Comparison of ENCODE assay signal across 14 cellular contexts in genomic region chr10:66586073-66586472, GRCh38.
DNase-seq lines count a peak whose midpoint lies in the region; ATAC-seq, FAIRE-seq and TF ChIP-seq lines count a peak whose summit lies in the region.
"Had no signal": no experiment of that assay in that cellular context is flagged by ENCODE, and none has a peak within 500 bp of the region (broad histone marks: within the 10 kb centered on the region; RNA-seq: fewer than 3 reads in every experiment).

No MANE protein-coding gene starts in this region.

- no peaks in the 10 kb centered on the region for H3K9me3 ChIP-seq in IMR-90 (ENCODE audit: control insufficient read depth, insufficient read depth, low read length)
- no peaks in the 10 kb centered on the region for H3K9me3 ChIP-seq in keratinocyte (ENCODE audit: control insufficient read depth, low read depth, low read length)
- H3K9me3 ChIP-seq in CD4-positive, alpha-beta T cell (ENCODE audit: control insufficient read depth, low read length) = no peaks in the 10 kb centered on the region
- H3K9me3 ChIP-seq: HAP-1, thyroid gland had no signal

- H3K23ac ChIP-seq in IMR-90 (ENCODE audit: low read depth, low read length) = no peak overlapping the region

- H2BK20ac ChIP-seq in IMR-90 (ENCODE audit: low read depth, low read length) = no peak overlapping the region

- no peak overlapping the region for H3K18ac ChIP-seq in IMR-90 (ENCODE audit: low read depth, low read length)

- H3K9me3 Mint-ChIP-seq in activated T-helper 17 cell treated with anti-CD3 and anti-CD28 coated beads, Interleukin-2, amount 50 U/mL, for 72 hours = no peaks in the 10 kb centered on the region
- peaks cover 2% of the 10 kb centered on the region for H3K9me3 Mint-ChIP-seq in CD4-positive, alpha-beta T cell
- H3K9me3 Mint-ChIP-seq: activated CD4-positive, alpha-beta T cell treated with anti-CD3 and anti-CD28 coated beads, Interleukin-2, amount 10 ng/mL, durations not matched to agents 7 days and 5 days had no signal

- H4K20me1 ChIP-seq in IMR-90 (ENCODE audit: insufficient read depth, low read length) (no peaks in the 10 kb centered on the region), keratinocyte (ENCODE audit: control insufficient read depth, extremely low read depth, insufficient read depth, low read length) (no peaks in the 10 kb centered on the region)

- no TSS peak for BruUV-seq in IMR-90 (replicated peaks; lab: Mats Ljungman, UMichigan)

- no peak overlapping the region for H4K5ac ChIP-seq in IMR-90 (ENCODE audit: low read depth, low read length)

- H3K4me2 ChIP-seq in IMR-90 (ENCODE audit: low read depth, low read length) (no peak overlapping the region), keratinocyte (ENCODE audit: control insufficient read depth, extremely low read depth, insufficient read depth, low read depth, low read length) (no peak overlapping the region)

- no peak overlapping the region for H3K4me3 Mint-ChIP-seq in activated T-helper 17 cell treated with anti-CD3 and anti-CD28 coated beads, Interleukin-2, amount 50 U/mL, for 72 hours
- no peak overlapping the region for H3K4me3 Mint-ChIP-seq in CD4-positive, alpha-beta T cell
- H3K4me3 Mint-ChIP-seq: activated CD4-positive, alpha-beta T cell treated with anti-CD3 and anti-CD28 coated beads, Interleukin-2, amount 10 ng/mL, durations not matched to agents 7 days and 5 days; memory B cell had no signal

- TF ChIP-seq RAD21 in IMR-90 (IDR thresholded peaks at IDR 0.05; ENCODE audit: low read length) = peak; percentile 55

- no peak overlapping the region for H3K4ac ChIP-seq in IMR-90 (ENCODE audit: low read depth, low read length)

- peak; percentile 1 for DNase-seq in AG10803 (ENCODE audit: low read depth)
- DNase-seq in IMR-90 = peak; percentile 35
- peak; percentile 5 for DNase-seq in astrocyte of the cerebellum (ENCODE audit: low read depth)
- no peak for DNase-seq in keratinocyte (ENCODE audit: low read depth, low spot score)
- no peak for DNase-seq in foreskin melanocyte
- no peak for DNase-seq in CD4-positive, alpha-beta T cell
- DNase-seq: activated CD4-positive, alpha-beta T cell treated with anti-CD3 and anti-CD28 coated beads, Interleukin-2, amount 10 ng/mL, durations not matched to agents 7 days and 5 days; dermis blood vessel endothelial cell; thyroid gland had no signal

- H3K14ac ChIP-seq in IMR-90 (replicated peaks; ENCODE audit: low read depth, low read length) = no peak overlapping the region

- intact Hi-C loops in IMR-90 (cut with micrococcal nuclease) = loop anchor here (1.0 to 10.0 kb wide), 2 partner anchors 345 to 939 kb away; no protein-coding TSS in a partner anchor
- intact Hi-C loops in CD4-positive, alpha-beta T cell (cut with DNase I, micrococcal nuclease) = no loop called here

- WGBS in IMR-90 (ENCODE audit: extremely low coverage in 2 of 2, insufficient read length in 1 of 2), 2 experiments = no CpG with 5 or more reads among the region's 5 CpGs

- CTCF ChIA-PET in IMR-90 (lab: Yijun Ruan, JAX) = interaction anchor here (0.6 to 1.2 kb wide), 2 partner anchors 161 to 485 kb away, joined by 3 to 5 read pairs; no protein-coding TSS in a partner anchor
- CTCF ChIA-PET in CD4-positive, alpha-beta T cell (lab: Charles Lee) = no interaction called here

- H2AK5ac ChIP-seq in IMR-90 (ENCODE audit: low read depth, low read length) = no peak overlapping the region

- ATAC-seq in IMR-90 (ENCODE audit: low read depth) (peak; percentile 72), HG02763 (IDR thresholded peaks at IDR 0.05; ENCODE audit: unreplicated experiment) (no peak)
- ATAC-seq in activated T-helper 17 cell treated with anti-CD3 and anti-CD28 coated beads, Interleukin-2, amount 50 U/mL, for 72 hours (replicated peaks) = no peak
- ATAC-seq in CD4-positive, alpha-beta T cell (ENCODE audit: poor library complexity) = no peak
- ATAC-seq: activated naive CD4-positive, alpha-beta T cell treated with anti-CD3 and anti-CD28 coated beads, Interleukin-2, amount 50 U/mL, for 72 hours had no signal

- H2BK5ac ChIP-seq in IMR-90 (ENCODE audit: low read depth, low read length, poor library complexity, severe bottlenecking) = no peak overlapping the region

- H3K56ac ChIP-seq in IMR-90 (ENCODE audit: extremely low read depth, insufficient read depth, low read length) = no peak overlapping the region

- H3K4me1 ChIP-seq in IMR-90 (ENCODE audit: control insufficient read depth, insufficient read depth, low read length) = no peaks in the 10 kb centered on the region
- H3K4me1 ChIP-seq in keratinocyte (ENCODE audit: control insufficient read depth, extremely low read depth, insufficient read depth, low read length) = no peaks in the 10 kb centered on the region
- H3K4me1 ChIP-seq: HAP-1, thyroid gland had no signal

- H3K27ac Mint-ChIP-seq in activated T-helper 17 cell treated with anti-CD3 and anti-CD28 coated beads, Interleukin-2, amount 50 U/mL, for 72 hours = no peak overlapping the region
- H3K27ac Mint-ChIP-seq in CD4-positive, alpha-beta T cell = no peak overlapping the region
- H3K27ac Mint-ChIP-seq: activated CD4-positive, alpha-beta T cell treated with anti-CD3 and anti-CD28 coated beads, Interleukin-2, amount 10 ng/mL, durations not matched to agents 7 days and 5 days; activated naive CD4-positive, alpha-beta T cell treated with anti-CD3 and anti-CD28 coated beads, Interleukin-2, amount 50 U/mL, for 72 hours; memory B cell had no signal

- no peak overlapping the region for H3K27ac ChIP-seq in IMR-90 (ENCODE audit: insufficient read depth, low read length)
- H3K27ac ChIP-seq in keratinocyte (ENCODE audit: control insufficient read depth, insufficient read depth, low read length) = no peak overlapping the region
- H3K27ac ChIP-seq in CD4-positive, alpha-beta T cell (ENCODE audit: low read depth, low read length) = no peak overlapping the region
- H3K27ac ChIP-seq: thyroid gland had no signal

- H3K27me3 ChIP-seq in IMR-90 (ENCODE audit: control insufficient read depth, insufficient read depth, low read length) (no peaks in the 10 kb centered on the region), keratinocyte (ENCODE audit: control insufficient read depth, extremely low read depth, insufficient read depth, low read length) (no peaks in the 10 kb centered on the region)
- H3K27me3 ChIP-seq in CD4-positive, alpha-beta T cell (ENCODE audit: control insufficient read depth, insufficient read depth, low read length) = no peaks in the 10 kb centered on the region
- H3K27me3 ChIP-seq: thyroid gland had no signal

- H2AK9ac ChIP-seq in IMR-90 (replicated peaks; ENCODE audit: low read depth, low read length, poor library complexity) = no peak overlapping the region

- no peaks in the 10 kb centered on the region for H3K36me3 Mint-ChIP-seq in activated T-helper 17 cell treated with anti-CD3 and anti-CD28 coated beads, Interleukin-2, amount 50 U/mL, for 72 hours (ENCODE audit: low read depth)
- H3K36me3 Mint-ChIP-seq in CD4-positive, alpha-beta T cell (ENCODE audit: low read depth) = no peaks in the 10 kb centered on the region
- H3K36me3 Mint-ChIP-seq: activated naive CD4-positive, alpha-beta T cell treated with anti-CD3 and anti-CD28 coated beads, Interleukin-2, amount 50 U/mL, for 72 hours; memory B cell had no signal

- H2BK120ac ChIP-seq in IMR-90 (ENCODE audit: low read depth, low read length) = no peak overlapping the region

- no peaks in the 10 kb centered on the region for H3K27me3 Mint-ChIP-seq in activated T-helper 17 cell treated with anti-CD3 and anti-CD28 coated beads, Interleukin-2, amount 50 U/mL, for 72 hours
- H3K27me3 Mint-ChIP-seq in CD4-positive, alpha-beta T cell = no peaks in the 10 kb centered on the region
- H3K27me3 Mint-ChIP-seq: activated CD4-positive, alpha-beta T cell treated with anti-CD3 and anti-CD28 coated beads, Interleukin-2, amount 10 ng/mL, durations not matched to agents 7 days and 5 days; memory B cell had no signal

- H3K4me1 Mint-ChIP-seq in activated T-helper 17 cell treated with anti-CD3 and anti-CD28 coated beads, Interleukin-2, amount 50 U/mL, for 72 hours = no peaks in the 10 kb centered on the region
- H3K4me1 Mint-ChIP-seq in CD4-positive, alpha-beta T cell (ENCODE audit: low read depth) = no peaks in the 10 kb centered on the region
- H3K4me1 Mint-ChIP-seq: activated CD4-positive, alpha-beta T cell treated with anti-CD3 and anti-CD28 coated beads, Interleukin-2, amount 10 ng/mL, durations not matched to agents 7 days and 5 days; memory B cell had no signal

- no peak overlapping the region for H2BK15ac ChIP-seq in IMR-90 (ENCODE audit: low read depth, low read length)

- POLR2A ChIA-PET in IMR-90 (lab: Charles Lee; ENCODE audit: unreplicated experiment) = no interaction called here
- POLR2A ChIA-PET in CD4-positive, alpha-beta T cell (lab: Charles Lee) = no interaction called here

- in situ Hi-C loops in IMR-90 (cut with MboI; ENCODE audit: low sequenced_read_pairs) = no loop called here
- in situ Hi-C loops in astrocyte of the cerebellum (cut with HindIII; ENCODE audit: low sequenced_read_pairs) = no loop called here

- H3K36me3 ChIP-seq in IMR-90 (ENCODE audit: control insufficient read depth, insufficient read depth, low read length) (no peaks in the 10 kb centered on the region), keratinocyte (ENCODE audit: control insufficient read depth in 2 of 2, extremely low read depth in 1 of 2, insufficient read depth in 2 of 2, low read length in 2 of 2) (no peaks in the 10 kb centered on the region)
- H3K36me3 ChIP-seq: HAP-1, thyroid gland had no signal

- 0 out of 2 replicates have a peak, but pooled peaks have one; percentile 6 for TF ChIP-seq CTCF in AG10803 (conservative IDR thresholded peaks at IDR 0.05; ENCODE audit: low read length)
- TF ChIP-seq CTCF in IMR-90 (conservative IDR thresholded peaks at IDR 0.05; ENCODE audit: low read depth, low read length) = peak; percentile 46
- peak; percentile 32 for TF ChIP-seq CTCF in astrocyte of the cerebellum (IDR thresholded peaks at IDR 0.05; ENCODE audit: low read depth, low read length, missing control alignments)
- TF ChIP-seq CTCF in keratinocyte (optimal IDR thresholded peaks at IDR 0.05 in 1 of 3, IDR thresholded peaks at IDR 0.05 in 1 of 3, conservative IDR thresholded peaks at IDR 0.05 in 1 of 3; ENCODE audit: extremely low read depth in 1 of 3, insufficient read depth in 2 of 3, low read length in 3 of 3) = peak; percentile 31 to 49 (median 47)
- no peak for TF ChIP-seq CTCF in CD4-positive, alpha-beta T cell (IDR thresholded peaks at IDR 0.05)

- H4K8ac ChIP-seq in IMR-90 (ENCODE audit: low read depth in 2 of 2, low read length in 2 of 2) = no peak overlapping the region

- H2AFZ ChIP-seq in IMR-90 (replicated peaks; ENCODE audit: low read length, poor library complexity) = no peak overlapping the region
- no peak overlapping the region for H2AFZ ChIP-seq in keratinocyte (ENCODE audit: control insufficient read depth, low read length)

- TF ChIP-seq POLR2A in IMR-90 (IDR thresholded peaks at IDR 0.05; ENCODE audit: low read depth, low read length) = no peak

- no peak for FAIRE-seq in keratinocyte (lab: Jason Lieb, UNC)

- dilution Hi-C loops in IMR-90 (cut with HindIII; ENCODE audit: low sequenced_read_pairs, unreplicated experiment) = no loop called here
- dilution Hi-C loops in keratinocyte (cut with MboI; ENCODE audit: extremely low pct_ligation_motif_present, low sequenced_read_pairs) = no loop called here

- H3K79me1 ChIP-seq in IMR-90 (ENCODE audit: low read depth in 1 of 2, low read length in 2 of 2) = no peaks in the 10 kb centered on the region

- H3K4me3 ChIP-seq in AG10803 (ENCODE audit: low read length) (no peak overlapping the region), IMR-90 (ENCODE audit: insufficient read depth, low read depth, low read length) (no peak overlapping the region), astrocyte of the cerebellum (ENCODE audit: low read depth, low read length) (no peak overlapping the region), keratinocyte (ENCODE audit: control insufficient read depth in 2 of 3, extremely low read depth in 1 of 3, insufficient read depth in 2 of 3, low read depth in 1 of 3, low read length in 3 of 3) (no peak overlapping the region)
- H3K4me3 ChIP-seq: HAP-1, thyroid gland had no signal

- H3K9ac ChIP-seq in IMR-90 (ENCODE audit: low read depth, low read length) (no peak overlapping the region), keratinocyte (ENCODE audit: control insufficient read depth, extremely low read depth, insufficient read depth, low read length) (no peak overlapping the region)

- H4K91ac ChIP-seq in IMR-90 (ENCODE audit: insufficient read depth, low read depth, low read length) = no peak overlapping the region

- no peaks in the 10 kb centered on the region for H3K79me2 ChIP-seq in keratinocyte (ENCODE audit: control insufficient read depth, insufficient read depth, low read length)

- H3K9me1 ChIP-seq in IMR-90 (ENCODE audit: insufficient read depth, low read length) (no peaks in the 10 kb centered on the region), keratinocyte (ENCODE audit: control insufficient read depth, extremely low read depth, insufficient read depth, low read length) (no peaks in the 10 kb centered on the region)

Comparison
In these comparisons a context has a peak if more than half of its experiments do, and no peak if none do; other contexts are left out.
1. DNase-seq: peak in AG10803 (single experiment), IMR-90 (single experiment) and astrocyte of the cerebellum (single experiment); none in keratinocyte (single experiment), foreskin melanocyte (single experiment) and CD4-positive, alpha-beta T cell (0 of 10).